ENCODE assay signal across 23 cellular contexts in the genomic region with DNA sequence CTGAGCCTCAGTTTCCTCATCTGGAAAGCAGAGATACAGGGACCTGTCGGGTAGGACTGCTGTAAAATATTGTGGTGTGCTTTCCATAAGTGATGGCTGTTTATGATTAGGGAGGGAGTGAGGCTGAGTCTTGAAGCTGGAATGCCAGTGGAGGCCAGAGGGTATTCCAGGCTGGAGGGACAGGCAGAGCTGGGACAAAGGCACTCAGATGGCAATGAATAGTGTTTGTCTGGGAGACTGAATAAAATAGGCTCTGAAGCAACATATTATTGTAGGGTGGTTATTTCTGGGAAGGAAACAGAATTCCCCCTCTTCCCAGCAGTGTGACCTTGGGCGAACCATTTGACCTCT.
DNase-seq lines count a peak whose midpoint lies in the region; ATAC-seq and TF ChIP-seq lines count a peak whose summit lies in the region.
"Had no signal": no experiment of that assay in that cellular context is flagged by ENCODE, and none has a peak within 500 bp of the region (broad histone marks: within the 10 kb centered on the region; RNA-seq: fewer than 3 reads in every experiment).

No MANE protein-coding gene starts in this region.

- no peaks in the 10 kb centered on the region for H3K9me3 ChIP-seq in iPS-18a (ENCODE audit: control insufficient read depth, low read depth, low read length)
- H3K9me3 ChIP-seq in testis, result no peaks in the 10 kb centered on the region
- H3K9me3 ChIP-seq: BE2C, stomach, transverse colon had no signal

- H3K27me3 ChIP-seq in iPS-18a (ENCODE audit: control insufficient read depth, insufficient read depth, low read length) (peaks cover 100% of the 10 kb centered on the region), testis (no peaks in the 10 kb centered on the region)
- H3K27me3 ChIP-seq: BE2C had no signal

- POLR2A ChIA-PET in WTC11 (lab: Charles Lee), result interaction anchor here (0.5 to 1.5 kb wide), 4 partner anchors 61 to 214 kb away, joined by 3 to 7 read pairs (median 5); no protein-coding TSS in a partner anchor

- peaks cover 100% of the 10 kb centered on the region for H3K27me3 Mint-ChIP-seq in WTC11 (ENCODE audit: low read depth)

- H3K4me1 ChIP-seq in iPS-18a (ENCODE audit: control insufficient read depth, low read depth, low read length) (peaks cover 12% of the 10 kb centered on the region), testis (peaks cover 31% of the 10 kb centered on the region)
- H3K4me1 ChIP-seq: BE2C had no signal

- H3K4me3 ChIP-seq in iPS-18a (ENCODE audit: low read length) (peak overlapping the region; percentile 4), testis (no peak overlapping the region)
- H3K4me3 ChIP-seq: cardiac muscle cell, stomach, transverse colon had no signal

- peak; percentile 27 for DNase-seq in NCI-H345 treated with DMSO at 0.1 percent for 48 hours (lab: John Stamatoyannopoulos, UW; ENCODE audit: unreplicated experiment)
- no peak for DNase-seq in NCI-H345 (lab: John Stamatoyannopoulos, UW)
- no peak for DNase-seq in WTC11 (ENCODE audit: low spot score)
- no peak for DNase-seq in testis
- DNase-seq in nucleus accumbens (lab: John Stamatoyannopoulos, UW), result no peak
- DNase-seq: 8988T; activated CD4-positive, alpha-beta T cell treated with anti-CD3 and anti-CD28 coated beads for 48 hours; activated naive CD4-positive, alpha-beta T cell treated with anti-CD3 and anti-CD28 coated beads for 36 hours; activated T-cell treated with anti-CD3 and anti-CD28 coated beads, Interleukin-2, amount 50 U/mL, for 48 hours; BE2C; HCEC 1CT; heart right ventricle; NCI-H2227 treated with DMSO at 0.1 percent for 48 hours; PC-3; SHP77; SW 1271; transverse colon had no signal

- peaks cover 15% of the 10 kb centered on the region for H3K4me1 Mint-ChIP-seq in WTC11

- no peak for TF ChIP-seq POLR2A in testis (IDR thresholded peaks at IDR 0.05)

- ATAC-seq in WTC11 (no peak), HG02642 (IDR thresholded peaks at IDR 0.05; ENCODE audit: poor library complexity, unreplicated experiment) (no peak), HG03025 (IDR thresholded peaks at IDR 0.05; ENCODE audit: low FRiP score, unreplicated experiment) (no peak)
- ATAC-seq: PC-3 had no signal

- H3K27ac ChIP-seq in iPS-18a (ENCODE audit: low read length) (no peak overlapping the region), testis (peak overlapping the region; percentile 42 to 45)
- H3K27ac ChIP-seq: cardiac muscle cell, heart right ventricle, transverse colon had no signal

- H3K9ac ChIP-seq in iPS-18a (ENCODE audit: low read length), result no peak overlapping the region

- H3K27ac Mint-ChIP-seq in WTC11, result no peak overlapping the region
- H3K27ac Mint-ChIP-seq: activated naive CD4-positive, alpha-beta T cell treated with anti-CD3 and anti-CD28 coated beads for 36 hours; dendritic cell treated with granulocyte-macrophage colony-stimulating factor and Interleukin-4, amounts not matched to agents 40 ng/mL and 50 ng/mL, for 4 days had no signal

- TF ChIP-seq CTCF in WTC11 (IDR thresholded peaks at IDR 0.05) (no peak), testis (IDR thresholded peaks at IDR 0.05) (no peak)

- H3K9me3 Mint-ChIP-seq in WTC11, result 0 out of 2 replicates have a peak, but pooled peaks cover 1% of the 10 kb centered on the region
- H3K9me3 Mint-ChIP-seq: dendritic cell treated with granulocyte-macrophage colony-stimulating factor and Interleukin-4, amounts not matched to agents 40 ng/mL and 50 ng/mL, for 4 days had no signal

- CTCF ChIA-PET in WTC11 (lab: Charles Lee), result interaction anchor here (0.6 to 2.4 kb wide), 15 partner anchors 20 to 619 kb away, joined by 3 to 18 read pairs (median 4); no protein-coding TSS in a partner anchor

- intact Hi-C loops in testis (cut with DNase I; ENCODE audit: low total_unique reads), result no loop called here

- WGBS in testis, 2 donors, result 73 to 82% methylated on average over 2 of the region's 2 CpGs

- no peaks in the 10 kb centered on the region for H3K36me3 Mint-ChIP-seq in WTC11

- peak overlapping the region; percentile 53 for H3K4me3 Mint-ChIP-seq in WTC11
- H3K4me3 Mint-ChIP-seq: activated naive CD4-positive, alpha-beta T cell treated with anti-CD3 and anti-CD28 coated beads for 36 hours; dendritic cell treated with granulocyte-macrophage colony-stimulating factor and Interleukin-4, amounts not matched to agents 40 ng/mL and 50 ng/mL, for 4 days had no signal

- H3K36me3 ChIP-seq in iPS-18a (ENCODE audit: control insufficient read depth, low read depth, low read length), result no peaks in the 10 kb centered on the region
- no peaks in the 10 kb centered on the region for H3K36me3 ChIP-seq in testis (ENCODE audit: low read depth, missing control alignments)
- H3K36me3 ChIP-seq: BE2C, cardiac muscle cell, heart right ventricle, stomach, transverse colon had no signal

TF ChIP-seq in WTC11, 78 proteins besides CTCF, POLR2A, EP300 and RAD21:
- TF ChIP-seq, protein P1, sequence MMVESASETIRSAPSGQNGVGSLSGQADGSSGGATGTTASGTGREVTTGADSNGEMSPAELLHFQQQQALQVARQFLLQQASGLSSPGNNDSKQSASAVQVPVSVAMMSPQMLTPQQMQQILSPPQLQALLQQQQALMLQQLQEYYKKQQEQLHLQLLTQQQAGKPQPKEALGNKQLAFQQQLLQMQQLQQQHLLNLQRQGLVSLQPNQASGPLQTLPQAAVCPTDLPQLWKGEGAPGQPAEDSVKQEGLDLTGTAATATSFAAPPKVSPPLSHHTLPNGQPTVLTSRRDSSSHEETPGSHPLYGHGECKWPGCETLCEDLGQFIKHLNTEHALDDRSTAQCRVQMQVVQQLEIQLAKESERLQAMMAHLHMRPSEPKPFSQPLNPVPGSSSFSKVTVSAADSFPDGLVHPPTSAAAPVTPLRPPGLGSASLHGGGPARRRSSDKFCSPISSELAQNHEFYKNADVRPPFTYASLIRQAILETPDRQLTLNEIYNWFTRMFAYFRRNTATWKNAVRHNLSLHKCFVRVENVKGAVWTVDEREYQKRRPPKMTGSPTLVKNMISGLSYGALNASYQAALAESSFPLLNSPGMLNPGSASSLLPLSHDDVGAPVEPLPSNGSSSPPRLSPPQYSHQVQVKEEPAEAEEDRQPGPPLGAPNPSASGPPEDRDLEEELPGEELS (CRISPR knock-in tag; IDR thresholded peaks at IDR 0.05), result no peak
- TF ChIP-seq IRF2 (CRISPR knock-in tag; IDR thresholded peaks at IDR 0.05; ENCODE audit: borderline replicate concordance, low read depth), result no peak
- TF ChIP-seq, protein P2, sequence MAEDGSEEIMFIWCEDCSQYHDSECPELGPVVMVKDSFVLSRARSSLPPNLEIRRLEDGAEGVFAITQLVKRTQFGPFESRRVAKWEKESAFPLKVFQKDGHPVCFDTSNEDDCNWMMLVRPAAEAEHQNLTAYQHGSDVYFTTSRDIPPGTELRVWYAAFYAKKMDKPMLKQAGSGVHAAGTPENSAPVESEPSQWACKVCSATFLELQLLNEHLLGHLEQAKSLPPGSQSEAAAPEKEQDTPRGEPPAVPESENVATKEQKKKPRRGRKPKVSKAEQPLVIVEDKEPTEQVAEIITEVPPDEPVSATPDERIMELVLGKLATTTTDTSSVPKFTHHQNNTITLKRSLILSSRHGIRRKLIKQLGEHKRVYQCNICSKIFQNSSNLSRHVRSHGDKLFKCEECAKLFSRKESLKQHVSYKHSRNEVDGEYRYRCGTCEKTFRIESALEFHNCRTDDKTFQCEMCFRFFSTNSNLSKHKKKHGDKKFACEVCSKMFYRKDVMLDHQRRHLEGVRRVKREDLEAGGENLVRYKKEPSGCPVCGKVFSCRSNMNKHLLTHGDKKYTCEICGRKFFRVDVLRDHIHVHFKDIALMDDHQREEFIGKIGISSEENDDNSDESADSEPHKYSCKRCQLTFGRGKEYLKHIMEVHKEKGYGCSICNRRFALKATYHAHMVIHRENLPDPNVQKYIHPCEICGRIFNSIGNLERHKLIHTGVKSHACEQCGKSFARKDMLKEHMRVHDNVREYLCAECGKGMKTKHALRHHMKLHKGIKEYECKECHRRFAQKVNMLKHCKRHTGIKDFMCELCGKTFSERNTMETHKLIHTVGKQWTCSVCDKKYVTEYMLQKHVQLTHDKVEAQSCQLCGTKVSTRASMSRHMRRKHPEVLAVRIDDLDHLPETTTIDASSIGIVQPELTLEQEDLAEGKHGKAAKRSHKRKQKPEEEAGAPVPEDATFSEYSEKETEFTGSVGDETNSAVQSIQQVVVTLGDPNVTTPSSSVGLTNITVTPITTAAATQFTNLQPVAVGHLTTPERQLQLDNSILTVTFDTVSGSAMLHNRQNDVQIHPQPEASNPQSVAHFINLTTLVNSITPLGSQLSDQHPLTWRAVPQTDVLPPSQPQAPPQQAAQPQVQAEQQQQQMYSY (CRISPR knock-in tag; IDR thresholded peaks at IDR 0.05), result no peak
- TF ChIP-seq, protein P3, sequence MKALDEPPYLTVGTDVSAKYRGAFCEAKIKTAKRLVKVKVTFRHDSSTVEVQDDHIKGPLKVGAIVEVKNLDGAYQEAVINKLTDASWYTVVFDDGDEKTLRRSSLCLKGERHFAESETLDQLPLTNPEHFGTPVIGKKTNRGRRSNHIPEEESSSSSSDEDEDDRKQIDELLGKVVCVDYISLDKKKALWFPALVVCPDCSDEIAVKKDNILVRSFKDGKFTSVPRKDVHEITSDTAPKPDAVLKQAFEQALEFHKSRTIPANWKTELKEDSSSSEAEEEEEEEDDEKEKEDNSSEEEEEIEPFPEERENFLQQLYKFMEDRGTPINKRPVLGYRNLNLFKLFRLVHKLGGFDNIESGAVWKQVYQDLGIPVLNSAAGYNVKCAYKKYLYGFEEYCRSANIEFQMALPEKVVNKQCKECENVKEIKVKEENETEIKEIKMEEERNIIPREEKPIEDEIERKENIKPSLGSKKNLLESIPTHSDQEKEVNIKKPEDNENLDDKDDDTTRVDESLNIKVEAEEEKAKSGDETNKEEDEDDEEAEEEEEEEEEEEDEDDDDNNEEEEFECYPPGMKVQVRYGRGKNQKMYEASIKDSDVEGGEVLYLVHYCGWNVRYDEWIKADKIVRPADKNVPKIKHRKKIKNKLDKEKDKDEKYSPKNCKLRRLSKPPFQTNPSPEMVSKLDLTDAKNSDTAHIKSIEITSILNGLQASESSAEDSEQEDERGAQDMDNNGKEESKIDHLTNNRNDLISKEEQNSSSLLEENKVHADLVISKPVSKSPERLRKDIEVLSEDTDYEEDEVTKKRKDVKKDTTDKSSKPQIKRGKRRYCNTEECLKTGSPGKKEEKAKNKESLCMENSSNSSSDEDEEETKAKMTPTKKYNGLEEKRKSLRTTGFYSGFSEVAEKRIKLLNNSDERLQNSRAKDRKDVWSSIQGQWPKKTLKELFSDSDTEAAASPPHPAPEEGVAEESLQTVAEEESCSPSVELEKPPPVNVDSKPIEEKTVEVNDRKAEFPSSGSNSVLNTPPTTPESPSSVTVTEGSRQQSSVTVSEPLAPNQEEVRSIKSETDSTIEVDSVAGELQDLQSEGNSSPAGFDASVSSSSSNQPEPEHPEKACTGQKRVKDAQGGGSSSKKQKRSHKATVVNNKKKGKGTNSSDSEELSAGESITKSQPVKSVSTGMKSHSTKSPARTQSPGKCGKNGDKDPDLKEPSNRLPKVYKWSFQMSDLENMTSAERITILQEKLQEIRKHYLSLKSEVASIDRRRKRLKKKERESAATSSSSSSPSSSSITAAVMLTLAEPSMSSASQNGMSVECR (CRISPR knock-in tag; IDR thresholded peaks at IDR 0.05; ENCODE audit: borderline replicate concordance), result no peak
- TF ChIP-seq TEAD4 (CRISPR knock-in tag; IDR thresholded peaks at IDR 0.05), result no peak
